9 cellular contexts compared by ENCODE assay signal in genomic region chr1:44677201-44677520, GRCh38. TPM values are rescaled to one million over a fixed set of nuclear protein-coding genes. Genes with fewer than 3 reads are reported as not detected.
A peak's percentile ranks its signal among the peaks of the same experiment; 100 is the strongest.
DNase-seq lines count a peak whose midpoint lies in the region; ATAC-seq and TF ChIP-seq lines count a peak whose summit lies in the region.
"Had no signal": no experiment of that assay in that cellular context is flagged by ENCODE, and none has a peak within 500 bp of the region (broad histone marks: within the 10 kb centered on the region; RNA-seq: fewer than 3 reads in every experiment).

No MANE protein-coding gene starts in this region.

- H3K9me2 ChIP-seq in SK-N-SH: no peaks in the 10 kb centered on the region

- H3F3A ChIP-seq in SK-N-SH (replicated peaks; ENCODE audit: insufficient read depth): no peaks in the 10 kb centered on the region
- peaks cover 9% of the 10 kb centered on the region for H3F3A ChIP-seq in smooth muscle cell (ENCODE audit: low read depth)

- no peaks in the 10 kb centered on the region for H3K9me3 Mint-ChIP-seq in endothelial cell (ENCODE audit: unreplicated experiment)

- peak; percentile 51 for TF ChIP-seq RAD21 in SK-N-SH (IDR thresholded peaks at IDR 0.05; ENCODE audit: low read length)

- H3K4me1 ChIP-seq in SK-N-SH (ENCODE audit: control insufficient read depth in 1 of 2, insufficient read depth in 2 of 2, low read depth in 1 of 2, low read length in 1 of 2) (peaks cover 7 to 23% of the 10 kb centered on the region in 2 experiments; a peak in 1 of 4 replicates), smooth muscle cell (ENCODE audit: low read depth) (no peaks in the 10 kb centered on the region)

- H3K79me2 ChIP-seq in SK-N-SH (ENCODE audit: insufficient read depth): peaks cover 6% of the 10 kb centered on the region; the same call in 1 of the 2 replicates
- no peaks in the 10 kb centered on the region for H3K79me2 ChIP-seq in smooth muscle cell (ENCODE audit: low read depth)

- H3K27me3 ChIP-seq in SK-N-SH (ENCODE audit: insufficient read depth) (no peaks in the 10 kb centered on the region), smooth muscle cell (ENCODE audit: low read depth) (no peaks in the 10 kb centered on the region)

- TF ChIP-seq CTCF in SK-N-SH (IDR thresholded peaks at IDR 0.05) (peak; percentile 60), endothelial cell (IDR thresholded peaks at IDR 0.05; ENCODE audit: unreplicated experiment) (peak; percentile 70), smooth muscle cell (IDR thresholded peaks at IDR 0.05; ENCODE audit: borderline replicate concordance, insufficient read depth, poor library complexity, severe bottlenecking) (peak; percentile 37)

- H4K20me1 ChIP-seq in SK-N-SH (ENCODE audit: insufficient read depth) (no peaks in the 10 kb centered on the region), smooth muscle cell (ENCODE audit: low read depth) (no peaks in the 10 kb centered on the region)

- H3K27ac ChIP-seq in SK-N-SH (ENCODE audit: low read depth in 2 of 2, low read length in 1 of 2) (no peak overlapping the region), smooth muscle cell (ENCODE audit: low read depth) (no peak overlapping the region)

- ATAC-seq in SK-N-SH treated with all-trans-retinoic acid at 6 μM for 48 hours (no peak), HG03039 (IDR thresholded peaks at IDR 0.05; ENCODE audit: unreplicated experiment) (no peak)

- POLR2A ChIA-PET in SK-N-SH (lab: Yijun Ruan, JAX): interaction anchor here (0.5 kb wide), 1 partner anchor 693 kb away, joined by 5 read pairs; no protein-coding TSS in a partner anchor

- H3K4me1 Mint-ChIP-seq in endothelial cell (ENCODE audit: unreplicated experiment): peaks cover 32% of the 10 kb centered on the region

- H3K9me3 ChIP-seq in SK-N-SH (no peaks in the 10 kb centered on the region), smooth muscle cell (replicated peaks; ENCODE audit: low read depth) (no peaks in the 10 kb centered on the region)

- no peak for TF ChIP-seq EP300 in SK-N-SH (IDR thresholded peaks at IDR 0.05; ENCODE audit: borderline replicate concordance in 1 of 2, low read depth in 1 of 2, low read length in 1 of 2)

- H3K27ac Mint-ChIP-seq in endothelial cell (ENCODE audit: unreplicated experiment): no peak overlapping the region
- H3K27ac Mint-ChIP-seq: activated naive CD8-positive, alpha-beta T cell had no signal

- H3K4me3 Mint-ChIP-seq in endothelial cell (ENCODE audit: unreplicated experiment): no peak overlapping the region
- H3K4me3 Mint-ChIP-seq: activated naive CD8-positive, alpha-beta T cell had no signal

- CTCF ChIA-PET in SK-N-SH (lab: Yijun Ruan, JAX): interaction anchor here (0.7 to 5.9 kb wide), 7 partner anchors 17 to 52 kb away, joined by 3 to 48 read pairs (median 4); no protein-coding TSS in a partner anchor

- peaks cover 6% of the 10 kb centered on the region for H3K36me3 Mint-ChIP-seq in endothelial cell (ENCODE audit: low read depth, unreplicated experiment)
- H3K36me3 Mint-ChIP-seq: activated naive CD8-positive, alpha-beta T cell had no signal

- H3K36me3 ChIP-seq in SK-N-SH (replicated peaks in 1 of 2; ENCODE audit: control insufficient read depth in 1 of 2, insufficient read depth in 2 of 2, low read length in 1 of 2) (no peaks in the 10 kb centered on the region), smooth muscle cell (ENCODE audit: low read depth) (no peaks in the 10 kb centered on the region)

- no peak overlapping the region for H3K4me3 ChIP-seq in SK-N-SH (ENCODE audit: low read depth in 2 of 2, low read length in 1 of 2)
- no peak overlapping the region for H3K4me3 ChIP-seq in smooth muscle cell

- DNase-seq in SK-N-SH (peak; percentile 40), NCI-H82 (lab: John Stamatoyannopoulos, UW) (peak; percentile 56), endothelial cell (ENCODE audit: low spot score) (no peak), smooth muscle cell (lab: John Stamatoyannopoulos, UW; ENCODE audit: unreplicated experiment) (no peak), cortex of kidney (lab: John Stamatoyannopoulos, UW) (no peak), NCI-H1436 treated with DMSO at 0.1 percent for 48 hours (lab: John Stamatoyannopoulos, UW) (no peak)

- peaks cover 17% of the 10 kb centered on the region for H3K27me3 Mint-ChIP-seq in endothelial cell (ENCODE audit: unreplicated experiment)
- H3K27me3 Mint-ChIP-seq: activated naive CD8-positive, alpha-beta T cell had no signal

- peak overlapping the region; percentile 21; the same call in 1 of the 2 replicates for H3K4me2 ChIP-seq in SK-N-SH
- no peak overlapping the region for H3K4me2 ChIP-seq in smooth muscle cell

- H2AFZ ChIP-seq in SK-N-SH (ENCODE audit: low read depth): no peak overlapping the region
- no peak overlapping the region for H2AFZ ChIP-seq in smooth muscle cell (ENCODE audit: low read depth)

- WGBS in SK-N-SH (ENCODE audit: low lambda C conversion rate): 44% methylated on average over 3 of the region's 3 CpGs
- 61% methylated on average over 3 of the region's 3 CpGs for WGBS in smooth muscle cell (ENCODE audit: low lambda C conversion rate)

- H3K9ac ChIP-seq in SK-N-SH (no peak overlapping the region), smooth muscle cell (ENCODE audit: low read depth) (no peak overlapping the region)

TF ChIP-seq in SK-N-SH, 30 proteins besides CTCF, POLR2A, EP300 and RAD21:
- TF ChIP-seq FOXJ3 (CRISPR knock-in tag; IDR thresholded peaks at IDR 0.05) (no peak), TCF12 (IDR thresholded peaks at IDR 0.05) (no peak), SMC3 (IDR thresholded peaks at IDR 0.05; ENCODE audit: low read depth, low read length) (peak; percentile 34; the same call in 1 of the 2 replicates)

TF ChIP-seq in SK-N-SH treated with all-trans-retinoic acid at 6 μM for 48 hours, 23 proteins besides CTCF, POLR2A, EP300 and RAD21 (continues in another document):
- TF ChIP-seq TOX (CRISPR knock-in tag; IDR thresholded peaks at IDR 0.05; ENCODE audit: borderline replicate concordance) (no peak), ZNF8 (CRISPR knock-in tag; IDR thresholded peaks at IDR 0.05) (no peak), BACH2 (CRISPR knock-in tag; IDR thresholded peaks at IDR 0.05; ENCODE audit: borderline replicate concordance) (no peak), ZFP3 (CRISPR knock-in tag; IDR thresholded peaks at IDR 0.05) (no peak), CREB5 (CRISPR knock-in tag; IDR thresholded peaks at IDR 0.05; ENCODE audit: low read depth) (no peak), PPARA (CRISPR knock-in tag; IDR thresholded peaks at IDR 0.05; ENCODE audit: borderline replicate concordance) (no peak), ZNF70 (CRISPR knock-in tag; IDR thresholded peaks at IDR 0.05) (no peak), POU6F1 (CRISPR knock-in tag; IDR thresholded peaks at IDR 0.05; ENCODE audit: borderline replicate concordance, low read depth) (no peak), ARNTL (CRISPR knock-in tag; IDR thresholded peaks at IDR 0.05; ENCODE audit: borderline replicate concordance, low read depth) (no peak)

RNA-seq across cellular contexts. Expression of gene ARMH1, which starts 2.6 kb away (rescaled TPM):
- polyA plus RNA-seq in SK-N-SH (2012; rRNA removed): 6.6 and 10.5 TPM in 2 replicates
- 1.1 and 1.5 TPM in 2 replicates for polyA plus RNA-seq in SK-N-SH (2012; cell fraction: cytosol; rRNA removed)
- polyA plus RNA-seq in SK-N-SH (2012; cell fraction: nucleus; rRNA removed): 60.0 and 87.2 TPM in 2 replicates
- 4.1 TPM for total RNA-seq in endothelial cell (ENCODE audit: unreplicated experiment)
- 1.5 and 4.8 TPM in 2 replicates for total RNA-seq in smooth muscle cell
- polyA plus RNA-seq in smooth muscle cell: 8.3 and 10.1 TPM in 2 replicates

RNA-seq across cellular contexts. Expression of gene TMEM53, which starts 2.9 kb away (rescaled TPM):
- polyA plus RNA-seq in SK-N-SH (2012; rRNA removed) (14.9 and 16.9 TPM in 2 replicates), smooth muscle cell (13.0 and 15.5 TPM in 2 replicates)
- 6.7 and 9.5 TPM in 2 replicates for polyA plus RNA-seq in SK-N-SH (2012; cell fraction: cytosol; rRNA removed)
- polyA plus RNA-seq in SK-N-SH (2012; cell fraction: nucleus; rRNA removed): 10.4 and 10.6 TPM in 2 replicates
- total RNA-seq in endothelial cell (ENCODE audit: unreplicated experiment) (15.6 TPM), smooth muscle cell (8.1 and 8.6 TPM in 2 replicates)

RNA-seq across cellular contexts. Expression of gene RNU5D-1, which starts 53.8 kb away (rescaled TPM):
- polyA plus RNA-seq in SK-N-SH (2012; rRNA removed) (not detected in 2 replicates), smooth muscle cell (not detected in 2 replicates)
- not detected in 2 replicates for polyA plus RNA-seq in SK-N-SH (2012; cell fraction: cytosol; rRNA removed)
- polyA plus RNA-seq in SK-N-SH (2012; cell fraction: nucleus; rRNA removed): not detected in 2 replicates
- total RNA-seq in endothelial cell (ENCODE audit: unreplicated experiment) (not detected), smooth muscle cell (not detected in 2 replicates)

Comparison
In these comparisons a context has a peak if more than half of its experiments do, and no peak if none do; other contexts are left out.
1. DNase-seq: peak in SK-N-SH (single experiment) and NCI-H82 (single experiment); none in endothelial cell (single experiment), smooth muscle cell (single experiment), cortex of kidney (single experiment) and NCI-H1436 treated with DMSO at 0.1 percent for 48 hours (single experiment).
2. Peak in every context shown above with its lines, with median percentiles within 50 percentile points of each other: CTCF ChIP-seq.